8 cellular contexts compared by ENCODE assay signal in the genomic region with DNA sequence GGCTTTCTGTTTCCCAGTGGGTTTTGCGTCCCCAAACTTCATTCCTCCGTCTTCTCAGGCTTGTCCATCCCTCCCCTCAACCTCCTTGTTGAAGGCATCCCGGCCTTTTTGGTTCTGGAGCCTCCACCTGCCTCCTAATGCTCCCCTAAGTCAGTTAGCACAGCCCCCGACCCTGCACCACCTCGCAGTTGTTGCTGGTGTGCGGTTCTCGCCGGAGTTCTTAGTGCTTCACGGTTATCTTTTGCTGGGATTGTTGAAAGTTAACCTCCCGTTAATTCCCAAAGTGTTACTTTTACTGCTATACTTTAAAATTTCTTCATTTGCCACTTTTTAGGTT. TPM values are rescaled to one million over a fixed set of nuclear protein-coding genes. Genes with fewer than 3 reads are reported as not detected.
DNase-seq lines count a peak whose midpoint lies in the region; ATAC-seq, FAIRE-seq and TF ChIP-seq lines count a peak whose summit lies in the region.

No MANE protein-coding gene starts in this region.

- H3K4me1 ChIP-seq in right atrium auricular region (peaks cover 0 to 18% of the 10 kb centered on the region in 2 donors), spleen (peaks cover 12 to 32% (median 22%) of the 10 kb centered on the region in 6 donors)

- ATAC-seq in GM19043 (IDR thresholded peaks at IDR 0.05; ENCODE audit: low read depth, unreplicated experiment): peak; percentile 10
- peak; percentile 1 for ATAC-seq in HG02938 (IDR thresholded peaks at IDR 0.05; ENCODE audit: unreplicated experiment)

- H3K27ac Mint-ChIP-seq in activated CD4-positive, alpha-beta memory T cell treated with anti-CD3 and anti-CD28 coated beads for 36 hours: peak overlapping the region; percentile 94

- H3K27ac ChIP-seq in right atrium auricular region: peak overlapping the region; percentile 92
- H3K27ac ChIP-seq in spleen: peak overlapping the region; percentile 83 to 97 (median 96)

- CTCF ChIA-PET in activated CD4-positive, alpha-beta memory T cell treated with anti-CD3 and anti-CD28 coated beads for 36 hours (lab: Charles Lee): interaction anchor here (1.0 to 1.7 kb wide), 2 partner anchors 107 to 131 kb away, joined by 3 to 8 read pairs; no protein-coding TSS in a partner anchor

- DNase-seq in activated CD4-positive, alpha-beta memory T cell treated with anti-CD3 and anti-CD28 coated beads for 36 hours: no peak
- no peak for DNase-seq in right atrium auricular region (ENCODE audit: low spot score)
- DNase-seq in spleen: no peak
- no peak for DNase-seq in cerebellar nuclear complex (lab: John Stamatoyannopoulos, UW)
- no peak for DNase-seq in NCI-H1105 treated with DMSO at 0.1 percent for 48 hours (lab: John Stamatoyannopoulos, UW)
- no peak for DNase-seq in D721Med (ENCODE audit: insufficient read length, low spot score)

- H3K9me3 Mint-ChIP-seq in activated CD4-positive, alpha-beta memory T cell treated with anti-CD3 and anti-CD28 coated beads for 36 hours: peaks cover 11% of the 10 kb centered on the region

- H3K36me3 Mint-ChIP-seq in activated CD4-positive, alpha-beta memory T cell treated with anti-CD3 and anti-CD28 coated beads for 36 hours: peaks cover 28% of the 10 kb centered on the region

- peak overlapping the region; percentile 83 to 98 for H3K4me3 ChIP-seq in right atrium auricular region
- peak overlapping the region; percentile 72 to 89 (median 83) for H3K4me3 ChIP-seq in spleen

- H3K27me3 Mint-ChIP-seq in activated CD4-positive, alpha-beta memory T cell treated with anti-CD3 and anti-CD28 coated beads for 36 hours: no peaks in the 10 kb centered on the region

- H3K9me3 ChIP-seq in right atrium auricular region: no peaks in the 10 kb centered on the region
- H3K9me3 ChIP-seq in spleen: peaks cover 0 to 15% (median 13%) of the 10 kb centered on the region in 8 donors

- 8 to 12% (median 10%) methylated on average over 10 of the region's 10 CpGs for WGBS in spleen, 5 donors

- intact Hi-C loops in activated CD4-positive, alpha-beta memory T cell treated with anti-CD3 and anti-CD28 coated beads for 36 hours (cut with micrococcal nuclease): loop anchor here (1.0 to 10.0 kb wide), 4 partner anchors 23 to 511 kb away; partner anchors contain the start of gene RNF145
- intact Hi-C loops in spleen (cut with DNase I; ENCODE audit: low total_unique reads): loop anchor here (5.0 to 10.0 kb wide), 2 partner anchors 56 to 109 kb away; partner anchors contain the start of gene RNF145

- POLR2A ChIA-PET in activated CD4-positive, alpha-beta memory T cell treated with anti-CD3 and anti-CD28 coated beads for 36 hours (lab: Charles Lee): interaction anchor here (3.2 kb wide), 1 partner anchor 55 kb away, joined by 16 read pairs; no protein-coding TSS in a partner anchor

- H3K36me3 ChIP-seq in right atrium auricular region: no peaks in the 10 kb centered on the region
- H3K36me3 ChIP-seq in spleen: peaks cover 0 to 14% (median 3%) of the 10 kb centered on the region in 6 donors

- TF ChIP-seq POLR2A in spleen (IDR thresholded peaks at IDR 0.05): no peak

- H3K4me3 Mint-ChIP-seq in activated CD4-positive, alpha-beta memory T cell treated with anti-CD3 and anti-CD28 coated beads for 36 hours: peak overlapping the region; percentile 97

- peaks cover 38% of the 10 kb centered on the region for H3K4me1 Mint-ChIP-seq in activated CD4-positive, alpha-beta memory T cell treated with anti-CD3 and anti-CD28 coated beads for 36 hours (ENCODE audit: low read depth)

- no peak for TF ChIP-seq CTCF in right atrium auricular region (IDR thresholded peaks at IDR 0.05)
- TF ChIP-seq CTCF in spleen (IDR thresholded peaks at IDR 0.05 in 8 of 11, conservative IDR thresholded peaks at IDR 0.05 in 3 of 11): no peak
- TF ChIP-seq CTCF in D721Med (IDR thresholded peaks at IDR 0.05; ENCODE audit: insufficient read depth, missing control alignments): no peak

- H3K27me3 ChIP-seq in right atrium auricular region (no peaks in the 10 kb centered on the region), spleen (replicated peaks in 1 of 7) (no peaks in the 10 kb centered on the region)

- FAIRE-seq in D721Med (lab: Jason Lieb, UNC): no peak

RNA-seq across cellular contexts. Expression of gene UBLCP1, which starts 0.4 kb away (rescaled TPM):
- 10 to 100 TPM; 32.9 to 34.4 TPM for total RNA-seq in activated CD4-positive, alpha-beta memory T cell treated with anti-CD3 and anti-CD28 coated beads for 36 hours
- total RNA-seq in right atrium auricular region: 10 to 100 TPM; 13.2 to 14.1 TPM
- 10 to 100 TPM; 25.4 to 33.0 (median 28.6) TPM for total RNA-seq in spleen
- polyA plus RNA-seq in spleen: 10 to 100 TPM; 29.7 to 44.8 (median 32.9) TPM

RNA-seq across cellular contexts. Expression of gene RNF145, which starts 54.2 kb away (rescaled TPM):
- total RNA-seq in activated CD4-positive, alpha-beta memory T cell treated with anti-CD3 and anti-CD28 coated beads for 36 hours: 10 to 100 TPM; 91.4 to 92.6 TPM
- total RNA-seq in right atrium auricular region (10 to 100 TPM; 18.1 to 29.9 TPM), spleen (10 to 100 TPM; 57.7 to 90.7 (median 72.6) TPM)
- 10 to 100 TPM; 27.6 to 40.0 (median 36.5) TPM for polyA plus RNA-seq in spleen
